10 cellular contexts compared by ENCODE assay signal in the genomic region with DNA sequence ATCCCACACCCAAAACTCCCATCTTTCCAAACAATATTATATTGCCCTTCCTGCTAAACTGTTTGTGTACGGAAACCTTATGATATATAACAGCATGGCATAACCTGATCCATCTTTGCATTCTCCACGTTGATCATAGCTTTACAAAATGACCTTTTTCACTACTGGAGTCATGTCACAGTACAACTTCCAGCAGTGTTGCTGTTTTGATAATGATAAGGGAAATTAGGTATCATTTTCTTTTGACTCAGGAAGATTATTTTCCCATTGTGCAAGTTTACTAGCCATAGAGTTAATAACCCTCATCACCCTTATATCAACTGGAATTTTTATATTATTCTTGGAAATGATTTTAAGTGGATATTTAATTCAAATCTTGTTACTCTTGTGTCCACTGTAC. TPM values are rescaled to one million over a fixed set of nuclear protein-coding genes. Genes with fewer than 3 reads are reported as not detected.
"Had no signal": no experiment of that assay in that cellular context is flagged by ENCODE, and none has a peak within 500 bp of the region (broad histone marks: within the 10 kb centered on the region; RNA-seq: fewer than 3 reads in every experiment).

No MANE protein-coding gene starts in this region.

- DNase-seq: GM23248, GOT3, H7, H9, HCEC 1CT, HFFc6 had no signal

- H3K36me3 ChIP-seq: HAP-1 had no signal

- H3K4me1 ChIP-seq: HAP-1 had no signal

- FAIRE-seq: H1, H54 had no signal

- H3K4me3 ChIP-seq: GM23248, GM23338, HAP-1 had no signal

- H3K9ac ChIP-seq: GM23248 had no signal

- H3K9me3 ChIP-seq: HAP-1 had no signal

- H3K27ac ChIP-seq: GM23248 had no signal

RNA-seq across cellular contexts. Expression of gene SH3GL2, which starts 57.5 kb away (rescaled TPM):
- total RNA-seq: GM23248, HFFc6 had no signal
